19 cellular contexts compared by ENCODE assay signal in genomic region chr10:84608126-84608525, GRCh38.
A peak's percentile ranks its signal among the peaks of the same experiment; 100 is the strongest.
DNase-seq lines count a peak whose midpoint lies in the region; ATAC-seq and TF ChIP-seq lines count a peak whose summit lies in the region.
"Had no signal": no experiment of that assay in that cellular context is flagged by ENCODE, and none has a peak within 500 bp of the region (broad histone marks: within the 10 kb centered on the region; RNA-seq: fewer than 3 reads in every experiment).

No MANE protein-coding gene starts in this region.

- TF ChIP-seq CTCF in VCaP (conservative IDR thresholded peaks at IDR 0.05): no peak
- TF ChIP-seq CTCF in transverse colon (IDR thresholded peaks at IDR 0.05): no peak
- TF ChIP-seq CTCF in sigmoid colon (IDR thresholded peaks at IDR 0.05): no peak

- ATAC-seq in GM18868 (IDR thresholded peaks at IDR 0.05; ENCODE audit: unreplicated experiment) (peak; percentile 77), GM21360 (IDR thresholded peaks at IDR 0.05; ENCODE audit: unreplicated experiment) (peak; percentile 86), HG02938 (IDR thresholded peaks at IDR 0.05; ENCODE audit: unreplicated experiment) (peak; percentile 73)
- ATAC-seq in activated naive CD8-positive, alpha-beta T cell treated with anti-CD3 and anti-CD28 coated beads, Interleukin-2, amount 50 U/mL, for 24 hours: no peak

- H3K36me3 ChIP-seq in transverse colon: no peaks in the 10 kb centered on the region
- no peaks in the 10 kb centered on the region for H3K36me3 ChIP-seq in sigmoid colon

- in situ Hi-C loops in transverse colon (cut with MboI; ENCODE audit: low pct_ligation_motif_present in 1 of 4, low pct_unique_long_range_greater_than_20kb in 1 of 4, low sequenced_read_pairs in 3 of 4): no loop called here

- no peaks in the 10 kb centered on the region for H3K4me1 Mint-ChIP-seq in activated naive CD8-positive, alpha-beta T cell treated with anti-CD3 and anti-CD28 coated beads, Interleukin-2, amount 50 U/mL, for 24 hours
- H3K4me1 Mint-ChIP-seq: IgD-negative memory B cell had no signal

- no peak overlapping the region for H3K4me3 Mint-ChIP-seq in activated naive CD8-positive, alpha-beta T cell treated with anti-CD3 and anti-CD28 coated beads, Interleukin-2, amount 50 U/mL, for 24 hours

- TF ChIP-seq EP300 in transverse colon (IDR thresholded peaks at IDR 0.05; ENCODE audit: low read depth): no peak
- TF ChIP-seq EP300 in sigmoid colon (IDR thresholded peaks at IDR 0.05): no peak

- no peaks in the 10 kb centered on the region for H3K9me3 Mint-ChIP-seq in activated naive CD8-positive, alpha-beta T cell treated with anti-CD3 and anti-CD28 coated beads, Interleukin-2, amount 50 U/mL, for 24 hours
- H3K9me3 Mint-ChIP-seq: IgD-negative memory B cell had no signal

- TF ChIP-seq POLR2A in transverse colon (IDR thresholded peaks at IDR 0.05) (no peak), sigmoid colon (IDR thresholded peaks at IDR 0.05) (no peak)

- H3K27me3 ChIP-seq in transverse colon (no peaks in the 10 kb centered on the region), sigmoid colon (no peaks in the 10 kb centered on the region)

- H3K27ac ChIP-seq in VCaP (peak overlapping the region; percentile 78), transverse colon (no peak overlapping the region), sigmoid colon (no peak overlapping the region)

- H3K9me3 ChIP-seq in transverse colon (no peaks in the 10 kb centered on the region), sigmoid colon (no peaks in the 10 kb centered on the region)

- WGBS in transverse colon (ENCODE audit: low coverage in 1 of 2), 2 donors: 56 to 78% methylated on average over 2 to 4 of the region's 4 CpGs
- 80 to 81% methylated on average over 4 of the region's 4 CpGs for WGBS in sigmoid colon, 2 donors

- no peak for DNase-seq in activated naive CD8-positive, alpha-beta T cell treated with anti-CD3 and anti-CD28 coated beads, Interleukin-2, amount 50 U/mL, for 24 hours
- DNase-seq in SHP77 treated with DMSO at 0.1 percent for 48 hours (lab: John Stamatoyannopoulos, UW): no peak
- DNase-seq in transverse colon: no peak
- DNase-seq in sigmoid colon: no peak
- DNase-seq: C1 segment of cervical spinal cord; DND-41; glutamatergic neuron; kidney; midbrain; NCI-H1105; NCI-H226; nucleus accumbens; stimulated activated CD4-positive, alpha-beta T cell treated with anti-CD3 and anti-CD28 coated beads, Interleukin-4, amount 100 ng/mL, for 4 hours; stimulated activated naive CD4-positive, alpha-beta T cell had no signal

- H3K27ac Mint-ChIP-seq in activated naive CD8-positive, alpha-beta T cell treated with anti-CD3 and anti-CD28 coated beads, Interleukin-2, amount 50 U/mL, for 24 hours: no peak overlapping the region
- H3K27ac Mint-ChIP-seq: IgD-negative memory B cell had no signal

- intact Hi-C loops in transverse colon (cut with DNase I; ENCODE audit: low total_unique reads): no loop called here
- intact Hi-C loops in sigmoid colon (cut with DNase I): no loop called here

- H3K4me3 ChIP-seq in transverse colon: no peak overlapping the region
- no peak overlapping the region for H3K4me3 ChIP-seq in sigmoid colon

- H3K4me1 ChIP-seq in transverse colon (no peaks in the 10 kb centered on the region), sigmoid colon (no peaks in the 10 kb centered on the region)

- H3K36me3 Mint-ChIP-seq in activated naive CD8-positive, alpha-beta T cell treated with anti-CD3 and anti-CD28 coated beads, Interleukin-2, amount 50 U/mL, for 24 hours (ENCODE audit: low read depth): no peaks in the 10 kb centered on the region
- H3K36me3 Mint-ChIP-seq: IgD-negative memory B cell had no signal

- H3K27me3 Mint-ChIP-seq in activated naive CD8-positive, alpha-beta T cell treated with anti-CD3 and anti-CD28 coated beads, Interleukin-2, amount 50 U/mL, for 24 hours: peaks cover 12% of the 10 kb centered on the region
